20 cellular contexts compared by ENCODE assay signal in the genomic region with DNA sequence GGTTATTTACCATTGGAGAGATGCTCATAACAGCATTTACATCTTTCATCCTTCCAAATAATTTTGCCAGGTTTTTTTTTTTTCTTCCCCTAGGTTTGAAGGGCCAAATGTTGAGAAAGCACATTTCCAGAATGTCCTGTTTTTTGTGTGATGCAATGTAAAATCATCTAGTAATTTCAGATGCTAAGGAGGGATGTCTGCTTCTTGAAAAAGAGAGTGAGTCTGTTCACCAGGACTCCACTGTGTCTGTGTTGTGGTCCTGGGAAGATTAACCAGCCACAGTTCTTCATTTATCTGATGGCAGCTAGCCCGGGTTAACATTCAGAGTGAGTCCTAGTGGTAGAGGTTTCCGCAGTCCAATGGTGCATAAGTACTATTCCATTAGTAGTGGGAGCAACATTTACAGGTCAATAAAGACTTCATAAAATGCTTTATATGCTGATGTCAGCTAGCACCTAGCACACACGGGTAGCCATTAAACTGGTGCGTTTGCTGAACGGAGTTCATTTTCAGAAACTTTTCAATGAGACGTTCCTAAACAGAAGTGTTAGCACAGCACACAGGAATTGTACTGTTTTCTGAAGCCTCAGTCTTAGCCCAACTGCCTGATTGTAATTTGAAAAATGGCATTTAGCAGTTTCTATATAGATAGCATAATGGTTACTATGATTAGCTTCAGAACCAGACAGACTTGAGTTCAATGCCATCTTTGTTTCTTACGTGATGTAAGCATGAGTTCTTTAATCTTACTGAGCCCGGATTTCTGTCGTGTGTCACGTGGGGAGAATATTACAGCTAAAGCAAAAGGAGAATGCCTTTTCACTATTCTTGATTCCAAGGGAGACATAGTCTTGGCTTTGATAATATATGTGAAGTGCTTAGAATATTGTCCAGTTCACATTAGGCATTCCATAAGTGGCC.
"Had no signal": no experiment of that assay in that cellular context is flagged by ENCODE, and none has a peak within 500 bp of the region (broad histone marks: within the 10 kb centered on the region; RNA-seq: fewer than 3 reads in every experiment).

No MANE protein-coding gene starts in this region.

- H3K36me3 ChIP-seq: MG63, SJCRH30 had no signal

- H3K27ac ChIP-seq: SJCRH30, SK-N-MC had no signal

- H3K27me3 ChIP-seq: MG63, SJCRH30 had no signal

- DNase-seq: KBM-7, MG63, NCI-H1092 treated with DMSO at 0.1 percent for 48 hours, NCI-H1436, NCI-H187, NCI-H2029, NCI-H2081 treated with DMSO at 0.1 percent for 48 hours, NCI-H2171, NCI-H226, NCI-H446, NCI-H510A, NCI-H524 treated with DMSO at 0.1 percent for 48 hours, NCI-H69, NCI-H774, PC-3, SHP77 treated with DMSO at 0.1 percent for 48 hours, SJCRH30 had no signal

- H3K9me3 ChIP-seq: MG63, SJCRH30 had no signal

- H3K4me1 ChIP-seq: SJCRH30 had no signal

- H3K4me3 ChIP-seq: MG63, SJCRH30, SK-N-MC had no signal

- ATAC-seq: Panc1, PC-3, Right ventricle myocardium inferior had no signal
